ENCODE assay signal across 9 cellular contexts in genomic region chr5:56819027-56819881, GRCh38. TPM values are rescaled to one million over a fixed set of nuclear protein-coding genes. Genes with fewer than 3 reads are reported as not detected.
DNase-seq lines count a peak whose midpoint lies in the region; ATAC-seq and TF ChIP-seq lines count a peak whose summit lies in the region.
"Had no signal": no experiment of that assay in that cellular context is flagged by ENCODE, and none has a peak within 500 bp of the region (broad histone marks: within the 10 kb centered on the region; RNA-seq: fewer than 3 reads in every experiment).

No MANE protein-coding gene starts in this region.

- no peak for TF ChIP-seq POLR2A in upper lobe of left lung (IDR thresholded peaks at IDR 0.05)

- TF ChIP-seq EP300 in upper lobe of left lung (IDR thresholded peaks at IDR 0.05) = no peak

- peak overlapping the region in 8 of 10 donors; percentile 6 to 99 (median 92) for H3K27ac ChIP-seq in heart right ventricle
- peak overlapping the region in 3 of 4 donors; percentile 37 to 59 (median 52) for H3K27ac ChIP-seq in upper lobe of left lung

- H3K27me3 ChIP-seq in heart right ventricle = no peaks in the 10 kb centered on the region
- H3K27me3 ChIP-seq in upper lobe of left lung = no peaks in the 10 kb centered on the region

- peaks cover 43% of the 10 kb centered on the region for H3K4me1 Mint-ChIP-seq in activated T-helper 17 cell treated with anti-CD3 and anti-CD28 coated beads, Interleukin-2, amount 50 U/mL, for 72 hours

- peak overlapping the region in 8 of 10 donors; percentile 3 to 94 (median 82) for H3K4me3 ChIP-seq in heart right ventricle
- H3K4me3 ChIP-seq in upper lobe of left lung = peak overlapping the region in 2 of 4 donors; percentile 19 to 34

- ATAC-seq in heart right ventricle (no peak), upper lobe of left lung (ENCODE audit: low FRiP score in 2 of 2) (no peak), GM19324 (IDR thresholded peaks at IDR 0.05; ENCODE audit: low FRiP score, unreplicated experiment) (no peak), GM19328 (IDR thresholded peaks at IDR 0.05; ENCODE audit: unreplicated experiment) (no peak)
- no peak for ATAC-seq in activated T-helper 17 cell treated with anti-CD3 and anti-CD28 coated beads, Interleukin-2, amount 50 U/mL, for 72 hours (replicated peaks)

- H3K4me1 ChIP-seq in heart right ventricle (peaks cover 5 to 75% (median 60%) of the 10 kb centered on the region in 9 donors), upper lobe of left lung (peaks cover 39 to 63% (median 52%) of the 10 kb centered on the region in 4 donors)

- no peaks in the 10 kb centered on the region for H3K27me3 Mint-ChIP-seq in activated T-helper 17 cell treated with anti-CD3 and anti-CD28 coated beads, Interleukin-2, amount 50 U/mL, for 72 hours

- peak overlapping the region; percentile 100 for H3K4me3 Mint-ChIP-seq in activated T-helper 17 cell treated with anti-CD3 and anti-CD28 coated beads, Interleukin-2, amount 50 U/mL, for 72 hours

- H3K9me3 ChIP-seq in heart right ventricle = no peaks in the 10 kb centered on the region
- H3K9me3 ChIP-seq in upper lobe of left lung = no peaks in the 10 kb centered on the region

- TF ChIP-seq CTCF in heart right ventricle (IDR thresholded peaks at IDR 0.05) (no peak), upper lobe of left lung (IDR thresholded peaks at IDR 0.05) (no peak)

- intact Hi-C loops in heart right ventricle (cut with DNase I) (loop anchor here in 7 of 10 donors (5.0 to 10.0 kb wide), 6 partner anchors 204 to 822 kb away; no protein-coding TSS in a partner anchor), cardiac septum (cut with DNase I) (loop anchor here (5.0 kb wide), 2 partner anchors 122 to 232 kb away; no protein-coding TSS in a partner anchor)

- no peaks in the 10 kb centered on the region for H3K9me3 Mint-ChIP-seq in activated T-helper 17 cell treated with anti-CD3 and anti-CD28 coated beads, Interleukin-2, amount 50 U/mL, for 72 hours

- WGBS in heart right ventricle, 2 donors = 43 to 62% methylated on average over 7 of the region's 7 CpGs
- WGBS in upper lobe of left lung, 2 donors = 28 to 30% methylated on average over 7 of the region's 7 CpGs

- DNase-seq in heart right ventricle (no peak), cardiac septum (ENCODE audit: low spot score) (no peak), left kidney (ENCODE audit: low read depth, low spot score) (peak; percentile 15), upper lobe of left lung (no peak), inferior parietal cortex (ENCODE audit: extremely low spot score) (no peak)
- DNase-seq: DMS79 treated with DMSO at 0.1 percent for 48 hours had no signal

- H3K27ac Mint-ChIP-seq in activated T-helper 17 cell treated with anti-CD3 and anti-CD28 coated beads, Interleukin-2, amount 50 U/mL, for 72 hours = peak overlapping the region; percentile 80

- H3K36me3 ChIP-seq in heart right ventricle (peaks cover 0 to 7% (median 0%) of the 10 kb centered on the region in 9 donors), upper lobe of left lung (no peaks in the 10 kb centered on the region)

- H3K36me3 Mint-ChIP-seq in activated T-helper 17 cell treated with anti-CD3 and anti-CD28 coated beads, Interleukin-2, amount 50 U/mL, for 72 hours (ENCODE audit: low read depth) = peaks cover 46% of the 10 kb centered on the region

RNA-seq across cellular contexts. Expression of gene MAP3K1, which starts 3.9 kb away (rescaled TPM):
- 10 to 100 TPM in 1 of 10 donors, 1 to 10 TPM in 9; 4.6 to 13.3 (median 6.5) TPM for total RNA-seq in heart right ventricle
- 1 to 10 TPM; 1.7 to 5.6 TPM for polyA plus RNA-seq in heart right ventricle
- 6.8 TPM for total RNA-seq in cardiac septum
- 10 to 100 TPM; 26.5 to 29.1 TPM for total RNA-seq in activated T-helper 17 cell treated with anti-CD3 and anti-CD28 coated beads, Interleukin-2, amount 50 U/mL, for 72 hours
- 10 to 100 TPM; 10.9 to 29.2 (median 23.3) TPM for total RNA-seq in upper lobe of left lung
